ENCODE assay signal across 1 cellular context in genomic region chr16:77736879-77737278, GRCh38.
TF ChIP-seq lines count a peak whose summit lies in the region.

No MANE protein-coding gene starts in this region.

TF ChIP-seq in HepG2, 621 proteins besides CTCF, POLR2A, EP300 and RAD21 (continued from another document and continues in another):
- TF ChIP-seq SIN3A (IDR thresholded peaks at IDR 0.05; ENCODE audit: borderline replicate concordance, low read depth, low read length) = no peak
- no peak for TF ChIP-seq ZNF282 (IDR thresholded peaks at IDR 0.05; ENCODE audit: partially characterized antibody)
- TF ChIP-seq ZNF335 (CRISPR knock-in tag; IDR thresholded peaks at IDR 0.05) = no peak
- TF ChIP-seq ZNF230 (CRISPR knock-in tag; IDR thresholded peaks at IDR 0.05) = no peak
- TF ChIP-seq ZNF17 (CRISPR knock-in tag; IDR thresholded peaks at IDR 0.05) = no peak
- no peak for TF ChIP-seq ZNF83 (CRISPR knock-in tag; IDR thresholded peaks at IDR 0.05; ENCODE audit: borderline replicate concordance)
- no peak for TF ChIP-seq ZBTB42 (CRISPR knock-in tag; IDR thresholded peaks at IDR 0.05)
- TF ChIP-seq POLR2G (IDR thresholded peaks at IDR 0.05; ENCODE audit: low read depth, low read length) = no peak
- peak; percentile 78 for TF ChIP-seq ZMYM2 (CRISPR knock-in tag; IDR thresholded peaks at IDR 0.05)
- TF ChIP-seq JUND (CRISPR knock-in tag; IDR thresholded peaks at IDR 0.05) = no peak
- peak; percentile 62 for TF ChIP-seq CREM (IDR thresholded peaks at IDR 0.05)
- TF ChIP-seq CREM (CRISPR knock-in tag; IDR thresholded peaks at IDR 0.05) = no peak
- peak; percentile 98; the same call in 1 of the 2 replicates for TF ChIP-seq ZBTB20 (CRISPR knock-in tag; IDR thresholded peaks at IDR 0.05; ENCODE audit: borderline replicate concordance, low read depth)
- TF ChIP-seq TEAD3 (CRISPR knock-in tag; optimal IDR thresholded peaks at IDR 0.05; ENCODE audit: borderline replicate concordance) = no peak
- TF ChIP-seq TCF12 (IDR thresholded peaks at IDR 0.05) = no peak
- TF ChIP-seq TCF12 (CRISPR knock-in tag; IDR thresholded peaks at IDR 0.05) = no peak
- no peak for TF ChIP-seq TP53 (CRISPR knock-in tag; conservative IDR thresholded peaks at IDR 0.05)
- TF ChIP-seq MNT (IDR thresholded peaks at IDR 0.05) = peak; percentile 49
- TF ChIP-seq HNRNPUL1 (IDR thresholded peaks at IDR 0.05; ENCODE audit: low read depth, low read length) = no peak
- TF ChIP-seq ZNF878 (CRISPR knock-in tag; IDR thresholded peaks at IDR 0.05) = no peak; the same call in 1 of the 2 replicates
- TF ChIP-seq TBX3 (IDR thresholded peaks at IDR 0.05; ENCODE audit: borderline replicate concordance) = no peak
- TF ChIP-seq HNF1B (CRISPR knock-in tag; IDR thresholded peaks at IDR 0.05) = no peak
- TF ChIP-seq FOXA3 (CRISPR knock-in tag; IDR thresholded peaks at IDR 0.05) = peak; percentile 98
- TF ChIP-seq ZBTB39 (CRISPR knock-in tag; IDR thresholded peaks at IDR 0.05) = no peak
- 0 out of 2 replicates have a peak, but pooled peaks have one; percentile 58 for TF ChIP-seq HOXA5 (CRISPR knock-in tag; IDR thresholded peaks at IDR 0.05)
- no peak for TF ChIP-seq ZNF563 (CRISPR knock-in tag; IDR thresholded peaks at IDR 0.05)
- peak; percentile 83 for TF ChIP-seq FOXP4 (CRISPR knock-in tag; IDR thresholded peaks at IDR 0.05)
- TF ChIP-seq NR2F6 (IDR thresholded peaks at IDR 0.05) = peak; percentile 64
- peak; percentile 62 for TF ChIP-seq NR2F6 (CRISPR knock-in tag; IDR thresholded peaks at IDR 0.05)
- no peak for TF ChIP-seq CCDC6 (CRISPR knock-in tag; IDR thresholded peaks at IDR 0.05)
- no peak for TF ChIP-seq ZNF660 (CRISPR knock-in tag; IDR thresholded peaks at IDR 0.05; ENCODE audit: borderline replicate concordance, low read depth)
- peak; percentile 84 for TF ChIP-seq FOXK2 (IDR thresholded peaks at IDR 0.05)
- no peak for TF ChIP-seq ZNF749 (CRISPR knock-in tag; IDR thresholded peaks at IDR 0.05; ENCODE audit: borderline replicate concordance)
- TF ChIP-seq THAP11 (CRISPR knock-in tag; IDR thresholded peaks at IDR 0.05) = peak; percentile 48
- TF ChIP-seq NFIB (CRISPR knock-in tag; IDR thresholded peaks at IDR 0.05; ENCODE audit: borderline replicate concordance) = no peak
- no peak for TF ChIP-seq ZNF891 (CRISPR knock-in tag; IDR thresholded peaks at IDR 0.05)
- TF ChIP-seq FOXP1 (IDR thresholded peaks at IDR 0.05) = no peak
- TF ChIP-seq FOXP1 (CRISPR knock-in tag; IDR thresholded peaks at IDR 0.05) = peak; percentile 92
- peak; percentile 92 for TF ChIP-seq GATAD2A (CRISPR knock-in tag; IDR thresholded peaks at IDR 0.05)
- TF ChIP-seq AKAP8 (CRISPR knock-in tag; IDR thresholded peaks at IDR 0.05) = no peak
- TF ChIP-seq ZNF362 (CRISPR knock-in tag; IDR thresholded peaks at IDR 0.05; ENCODE audit: borderline replicate concordance) = peak; percentile 24; the same call in 1 of the 2 replicates
- TF ChIP-seq FIP1L1 (IDR thresholded peaks at IDR 0.05; ENCODE audit: borderline replicate concordance, insufficient read depth, low read depth, low read length) = no peak
- TF ChIP-seq SIN3B (IDR thresholded peaks at IDR 0.05; ENCODE audit: low read length) = no peak
- TF ChIP-seq ZNF75D (CRISPR knock-in tag; IDR thresholded peaks at IDR 0.05; ENCODE audit: borderline replicate concordance) = no peak
- TF ChIP-seq KAT7 (CRISPR knock-in tag; IDR thresholded peaks at IDR 0.05; ENCODE audit: borderline replicate concordance) = no peak
- TF ChIP-seq SAFB2 (CRISPR knock-in tag; IDR thresholded peaks at IDR 0.05; ENCODE audit: borderline replicate concordance, low read depth) = no peak
- TF ChIP-seq SIX4 (CRISPR knock-in tag; IDR thresholded peaks at IDR 0.05) = peak; percentile 46; the same call in 1 of the 2 replicates
- peak; percentile 82 for TF ChIP-seq RARA (CRISPR knock-in tag; IDR thresholded peaks at IDR 0.05)
- no peak for TF ChIP-seq HOXA7 (CRISPR knock-in tag; IDR thresholded peaks at IDR 0.05)
- TF ChIP-seq MAX (IDR thresholded peaks at IDR 0.05) = peak; percentile 64; the same call in 1 of the 2 replicates
- no peak for TF ChIP-seq ZNF546 (CRISPR knock-in tag; conservative IDR thresholded peaks at IDR 0.05)
- TF ChIP-seq THYN1 (CRISPR knock-in tag; IDR thresholded peaks at IDR 0.05; ENCODE audit: borderline replicate concordance, low read depth) = 0 out of 2 replicates have a peak, but pooled peaks have one; percentile 7
- TF ChIP-seq ZNF615 (CRISPR knock-in tag; IDR thresholded peaks at IDR 0.05; ENCODE audit: borderline replicate concordance) = no peak
- TF ChIP-seq TFE3 (CRISPR knock-in tag; IDR thresholded peaks at IDR 0.05) = peak; percentile 63; the same call in 1 of the 2 replicates
- TF ChIP-seq PITX1 (CRISPR knock-in tag; IDR thresholded peaks at IDR 0.05) = no peak
- TF ChIP-seq KLF6 (CRISPR knock-in tag; IDR thresholded peaks at IDR 0.05) = no peak
- no peak for TF ChIP-seq GABPA (IDR thresholded peaks at IDR 0.05; ENCODE audit: low read depth, low read length)
- no peak for TF ChIP-seq GABPA (CRISPR knock-in tag; IDR thresholded peaks at IDR 0.05; ENCODE audit: low read depth)
- no peak for TF ChIP-seq ZSCAN21 (CRISPR knock-in tag; IDR thresholded peaks at IDR 0.05; ENCODE audit: borderline replicate concordance)
- no peak for TF ChIP-seq KDM3A (CRISPR knock-in tag; IDR thresholded peaks at IDR 0.05; ENCODE audit: low read depth)
- TF ChIP-seq KDM6A (CRISPR knock-in tag; IDR thresholded peaks at IDR 0.05; ENCODE audit: low read depth) = peak; percentile 54; the same call in 1 of the 2 replicates
- TF ChIP-seq NKX3-1 (CRISPR knock-in tag; IDR thresholded peaks at IDR 0.05) = no peak
- TF ChIP-seq ZFP82 (CRISPR knock-in tag; IDR thresholded peaks at IDR 0.05; ENCODE audit: borderline replicate concordance) = no peak
- TF ChIP-seq ZNF547 (CRISPR knock-in tag; IDR thresholded peaks at IDR 0.05) = no peak
- TF ChIP-seq DZIP1 (CRISPR knock-in tag; IDR thresholded peaks at IDR 0.05) = no peak
- no peak for TF ChIP-seq ZEB1 (IDR thresholded peaks at IDR 0.05; ENCODE audit: insufficient replicate concordance, low read depth)
- no peak for TF ChIP-seq TSC22D2 (CRISPR knock-in tag; IDR thresholded peaks at IDR 0.05; ENCODE audit: borderline replicate concordance)
- no peak for TF ChIP-seq ZZZ3 (CRISPR knock-in tag; IDR thresholded peaks at IDR 0.05; ENCODE audit: borderline replicate concordance)
- peak; percentile 53; the same call in 1 of the 2 replicates for TF ChIP-seq MEF2D (CRISPR knock-in tag; IDR thresholded peaks at IDR 0.05)
